8 cellular contexts compared by ENCODE assay signal in genomic region chr9:69760278-69760610, GRCh38. TPM values are rescaled to one million over a fixed set of nuclear protein-coding genes. Genes with fewer than 3 reads are reported as not detected.
DNase-seq lines count a peak whose midpoint lies in the region; ATAC-seq, FAIRE-seq and TF ChIP-seq lines count a peak whose summit lies in the region.

No MANE protein-coding gene starts in this region.

- H3K27ac Mint-ChIP-seq in MCF 10A (ENCODE audit: low read depth, unreplicated experiment): peak overlapping the region; percentile 73

- no peaks in the 10 kb centered on the region for H3K36me3 ChIP-seq in lung (ENCODE audit: control insufficient read depth in 2 of 2, insufficient read depth in 2 of 2, low read length in 2 of 2)
- no peaks in the 10 kb centered on the region for H3K36me3 ChIP-seq in aorta (ENCODE audit: control insufficient read depth in 1 of 2, insufficient read depth in 2 of 2, low read length in 1 of 2)

- H3K4me3 Mint-ChIP-seq in MCF 10A (ENCODE audit: unreplicated experiment): peak overlapping the region; percentile 89

- POLR2A ChIA-PET in MCF 10A (lab: Yijun Ruan, JAX): interaction anchor here (0.7 to 2.9 kb wide), 11 partner anchors 9 to 497 kb away, joined by 3 to 18 read pairs (median 4); partner anchors contain the start of genes APBA1 and SMC5

- H3K36me3 Mint-ChIP-seq in MCF 10A (ENCODE audit: insufficient read depth, unreplicated experiment): no peaks in the 10 kb centered on the region

- no peak for TF ChIP-seq CTCF in MCF 10A (IDR thresholded peaks at IDR 0.05; ENCODE audit: unreplicated experiment)
- no peak for TF ChIP-seq CTCF in lung (IDR thresholded peaks at IDR 0.05; ENCODE audit: control extremely low read depth, extremely low read depth)

- 21 to 22% methylated on average over 7 of the region's 7 CpGs for WGBS in lung, 2 donors
- WGBS in aorta, 2 donors: 6 to 10% methylated on average over 7 of the region's 7 CpGs

- CTCF ChIA-PET in MCF 10A (lab: Yijun Ruan, JAX): interaction anchor here (0.7 to 1.6 kb wide), 2 partner anchors 13 to 87 kb away, joined by 3 to 5 read pairs; no protein-coding TSS in a partner anchor

- BruUV-seq in MCF 10A (replicated peaks; lab: Mats Ljungman, UMichigan): TSS peak; percentile 99

- intact Hi-C loops in MCF 10A (cut with micrococcal nuclease) (loop anchor here (10.0 kb wide), 1 partner anchor 495 kb away; the partner anchor contains the start of gene SMC5), aorta (cut with DNase I) (no loop called here)

- FAIRE-seq in HTR-8/SVneo (lab: Jason Lieb, UNC): no peak

- peak; percentile 1 for ATAC-seq in GM19023 (IDR thresholded peaks at IDR 0.05; ENCODE audit: unreplicated experiment)
- peak; percentile 5 for ATAC-seq in lung (ENCODE audit: insufficient read depth, low FRiP score)
- ATAC-seq in aorta (ENCODE audit: low FRiP score): peak; percentile 6
- no peak for ATAC-seq in activated CD4-positive, CD25-positive, alpha-beta regulatory T cell treated with anti-CD3 and anti-CD28 coated beads, Interleukin-2, amount 50 U/mL, for 24 hours

- no peaks in the 10 kb centered on the region for H3K9me3 Mint-ChIP-seq in MCF 10A (ENCODE audit: unreplicated experiment)

- DNase-seq in HTR-8/SVneo (ENCODE audit: insufficient read length, low spot score) (peak; percentile 5), MCF 10A (ENCODE audit: unreplicated experiment) (no peak), lung (ENCODE audit: low spot score) (no peak), aorta (no peak), NCI-H128 (lab: John Stamatoyannopoulos, UW; ENCODE audit: unreplicated experiment) (no peak)
- DNase-seq in central memory CD4-positive, alpha-beta T cell: no peak

- H3K9me3 ChIP-seq in lung (ENCODE audit: control insufficient read depth in 2 of 2, insufficient read depth in 1 of 2, low read length in 1 of 2) (no peaks in the 10 kb centered on the region), aorta (ENCODE audit: control insufficient read depth, low read length) (no peaks in the 10 kb centered on the region)

- H3K27me3 Mint-ChIP-seq in MCF 10A (ENCODE audit: insufficient read depth, unreplicated experiment): no peaks in the 10 kb centered on the region

- H3K27ac ChIP-seq in lung (ENCODE audit: low read depth in 1 of 2, low read length in 1 of 2) (peak overlapping the region; percentile 65 to 89), aorta (ENCODE audit: low read depth in 1 of 2, low read length in 2 of 2) (peak overlapping the region in 1 of 2 donors; percentile 85)

- peaks cover 0 to 11% of the 10 kb centered on the region in 2 donors for H3K4me1 ChIP-seq in lung (ENCODE audit: control insufficient read depth in 2 of 2, insufficient read depth in 2 of 2, low read length in 2 of 2)
- no peaks in the 10 kb centered on the region for H3K4me1 ChIP-seq in aorta (ENCODE audit: control insufficient read depth in 1 of 2, insufficient read depth in 2 of 2, low read length in 2 of 2)

- no peaks in the 10 kb centered on the region for H3K27me3 ChIP-seq in lung (ENCODE audit: control insufficient read depth, insufficient read depth)
- no peaks in the 10 kb centered on the region for H3K27me3 ChIP-seq in aorta (ENCODE audit: control insufficient read depth in 1 of 2, insufficient read depth in 2 of 2, low read length in 1 of 2)

- peaks cover 6% of the 10 kb centered on the region for H3K4me1 Mint-ChIP-seq in MCF 10A (ENCODE audit: insufficient read depth, unreplicated experiment)

- peak overlapping the region; percentile 2 for H3K4me3 ChIP-seq in lung
- peak overlapping the region; percentile 82 to 95 for H3K4me3 ChIP-seq in aorta (ENCODE audit: low read length in 2 of 2)

RNA-seq across cellular contexts. Expression of gene PTAR1, which starts 0.4 kb away (rescaled TPM):
- total RNA-seq in MCF 10A (2022) (41.4 and 43.5 TPM in 2 replicates), lung (100 to 1,000 TPM in 1 of 2 donors, 10 to 100 TPM in 1; 41.6 to 177 TPM), aorta (10 to 100 TPM; 52.2 to 54.4 TPM)
- polyA plus RNA-seq in lung (10 to 100 TPM in 1 of 2 donors, 1 to 10 TPM in 1; 8.6 to 10.2 TPM), aorta (10 to 100 TPM in 1 of 2 donors, 1 to 10 TPM in 1; 9.0 to 10.5 TPM)

Comparison
In these comparisons a context has a peak if more than half of its experiments do, and no peak if none do; other contexts are left out.
1. ATAC-seq: peak in GM19023 (single experiment), lung (single experiment) and aorta (single experiment); none in activated CD4-positive, CD25-positive, alpha-beta regulatory T cell treated with anti-CD3 and anti-CD28 coated beads, Interleukin-2, amount 50 U/mL, for 24 hours (0 of 2).